ENCODE assay signal across 40 cellular contexts in the genomic region with DNA sequence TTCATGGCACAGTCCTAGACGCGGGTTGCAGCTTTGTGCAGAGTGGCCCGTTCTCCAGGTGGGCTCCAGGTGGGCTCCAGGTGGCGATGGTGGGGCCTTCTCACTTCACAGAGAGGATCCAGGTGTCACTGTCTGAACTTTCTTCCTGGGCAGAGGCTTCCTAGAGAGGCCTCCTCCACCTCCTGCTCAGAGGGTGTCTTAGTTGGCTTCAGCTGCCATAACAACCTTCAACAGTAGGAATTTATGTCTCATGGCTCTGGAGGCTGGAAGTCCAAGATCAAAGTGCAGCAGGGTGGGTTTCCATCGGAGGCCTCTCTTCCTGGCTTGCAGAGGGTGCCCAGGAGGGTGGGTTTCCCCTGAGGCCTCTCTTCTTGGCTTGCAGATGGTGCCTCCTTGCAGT.
"Had no signal": no experiment of that assay in that cellular context is flagged by ENCODE, and none has a peak within 500 bp of the region (broad histone marks: within the 10 kb centered on the region; RNA-seq: fewer than 3 reads in every experiment).

No MANE protein-coding gene starts in this region.

- DNase-seq: activated effector memory CD4-positive, alpha-beta T cell treated with anti-CD3 and anti-CD28 coated beads, Interleukin-2, amount 50 U/mL, for 16 hours; activated effector memory CD4-positive, alpha-beta T cell treated with Interleukin-2 at 50 U/mL for 16 hours; activated gamma-delta T cell; activated gamma-delta T cell treated with Interleukin-2 at 50 U/mL for 16 hours; activated naive CD4-positive, alpha-beta T cell; activated naive CD4-positive, alpha-beta T cell treated with anti-CD3 and anti-CD28 coated beads for 36 hours; activated naive CD4-positive, alpha-beta T cell treated with anti-CD3 and anti-CD28 coated beads, Interleukin-2, amount 10 ng/mL, durations not matched to agents 7 days and 5 days; activated naive CD4-positive, alpha-beta T cell treated with anti-CD3 and anti-CD28 coated beads, Interleukin-2, amount 50 U/mL, for 16 hours; activated naive CD4-positive, alpha-beta T cell treated with Interleukin-2 at 50 U/mL for 16 hours; activated naive CD8-positive, alpha-beta T cell treated with anti-CD3 and anti-CD28 coated beads for 36 hours; activated naive CD8-positive, alpha-beta T cell treated with anti-CD3 and anti-CD28 coated beads, Interleukin-2, amount 10 ng/mL, durations not matched to agents 7 days and 5 days; activated naive CD8-positive, alpha-beta T cell treated with anti-CD3 and anti-CD28 coated beads, Interleukin-2, amount 50 U/mL, for 24 hours; activated T-cell treated with anti-CD3 and anti-CD28 coated beads for 4 hours; activated T-cell treated with anti-CD3 and anti-CD28 coated beads, Interleukin-2, amount 50 U/mL, for 1 hour; activated T-cell treated with anti-CD3 and anti-CD28 coated beads, Interleukin-2, amount 50 U/mL, for 24 hours; activated T-cell treated with anti-CD3 and anti-CD28 coated beads, Interleukin-2, amount 50 U/mL, for 4 hours; activated T-cell treated with anti-CD3 and anti-CD28 coated beads, Interleukin-2, amount 50 U/mL, for 48 hours; activated T-cell treated with anti-CD3 and anti-CD28 coated beads, Interleukin-2, amount 50 U/mL, for 72 hours; adrenal gland; amniotic stem cell; amygdala; anterior cingulate cortex; aorta; body of pancreas; caudate nucleus; central memory CD4-positive, alpha-beta T cell; cerebellar nuclear complex had no signal

- H3K27ac Mint-ChIP-seq: activated naive CD4-positive, alpha-beta T cell treated with anti-CD3 and anti-CD28 coated beads for 36 hours; activated naive CD4-positive, alpha-beta T cell treated with anti-CD3 and anti-CD28 coated beads, Interleukin-2, amount 10 ng/mL, durations not matched to agents 7 days and 5 days; activated naive CD4-positive, alpha-beta T cell treated with anti-CD3 and anti-CD28 coated beads, Interleukin-2, amount 50 U/mL, for 24 hours; activated naive CD8-positive, alpha-beta T cell; activated naive CD8-positive, alpha-beta T cell treated with anti-CD3 and anti-CD28 coated beads for 36 hours; activated naive CD8-positive, alpha-beta T cell treated with anti-CD3 and anti-CD28 coated beads, Interleukin-2, amount 10 ng/mL, durations not matched to agents 7 days and 5 days; activated naive CD8-positive, alpha-beta T cell treated with anti-CD3 and anti-CD28 coated beads, Interleukin-2, amount 50 U/mL, for 24 hours; activated T-cell treated with anti-CD3 and anti-CD28 coated beads, Interleukin-2, amount 50 U/mL, for 24 hours; activated T-cell treated with anti-CD3 and anti-CD28 coated beads, Interleukin-2, amount 50 U/mL, for 72 hours; activated T-helper 1 cell treated with anti-CD3 and anti-CD28 coated beads, Interleukin-12 subunit alpha, Interleukin-12 subunit beta, Interleukin-2, Interleukin-4 antibody, amounts not matched to agents 30 ng/mL and 10 ng/mL and 1 ng/mL, durations not matched to agents 14 hours and 24 hours and 36 hours; activated T-helper 17 cell treated with anti-CD3 and anti-CD28 coated beads, Interleukin-2, amount 50 U/mL, for 72 hours; activated T-helper 2 cell treated with anti-CD3 and anti-CD28 coated beads, Interferon-gamma antibody, Interleukin-2, Interleukin-4, amounts not matched to agents 10 μg/mL and 5 μg/mL and 100 μg/mL, durations not matched to agents 14 hours and 24 hours and 36 hours; brain had no signal

- H3K9me3 Mint-ChIP-seq: activated naive CD4-positive, alpha-beta T cell treated with anti-CD3 and anti-CD28 coated beads for 36 hours; activated naive CD4-positive, alpha-beta T cell treated with anti-CD3 and anti-CD28 coated beads, Interleukin-2, amount 50 U/mL, for 24 hours; activated T-cell treated with anti-CD3 and anti-CD28 coated beads, Interleukin-2, amount 50 U/mL, for 24 hours; activated T-cell treated with anti-CD3 and anti-CD28 coated beads, Interleukin-2, amount 50 U/mL, for 4 hours; central memory CD8-positive, alpha-beta T cell had no signal

- H3K36me3 Mint-ChIP-seq: activated naive CD4-positive, alpha-beta T cell treated with anti-CD3 and anti-CD28 coated beads, Interleukin-2, amount 10 ng/mL, durations not matched to agents 7 days and 5 days; activated naive CD4-positive, alpha-beta T cell treated with anti-CD3 and anti-CD28 coated beads, Interleukin-2, amount 50 U/mL, for 72 hours; activated naive CD8-positive, alpha-beta T cell treated with anti-CD3 and anti-CD28 coated beads, Interleukin-2, amount 10 ng/mL, durations not matched to agents 7 days and 5 days had no signal

- H3K9me3 ChIP-seq: adrenal gland, ascending aorta had no signal

- H3K36me3 ChIP-seq: adrenal gland, ascending aorta, breast epithelium, cardiac muscle cell had no signal

- H3K4me3 Mint-ChIP-seq: activated naive CD4-positive, alpha-beta T cell treated with anti-CD3 and anti-CD28 coated beads for 36 hours; activated naive CD4-positive, alpha-beta T cell treated with anti-CD3 and anti-CD28 coated beads, Interleukin-2, amount 10 ng/mL, durations not matched to agents 7 days and 5 days; activated naive CD4-positive, alpha-beta T cell treated with anti-CD3 and anti-CD28 coated beads, Interleukin-2, amount 50 U/mL, for 24 hours; activated naive CD8-positive, alpha-beta T cell; activated naive CD8-positive, alpha-beta T cell treated with anti-CD3 and anti-CD28 coated beads for 36 hours; activated naive CD8-positive, alpha-beta T cell treated with anti-CD3 and anti-CD28 coated beads, Interleukin-2, amount 10 ng/mL, durations not matched to agents 7 days and 5 days; activated naive CD8-positive, alpha-beta T cell treated with anti-CD3 and anti-CD28 coated beads, Interleukin-2, amount 50 U/mL, for 24 hours; activated T-cell treated with anti-CD3 and anti-CD28 coated beads, Interleukin-2, amount 50 U/mL, for 24 hours; activated T-cell treated with anti-CD3 and anti-CD28 coated beads, Interleukin-2, amount 50 U/mL, for 4 hours; activated T-cell treated with anti-CD3 and anti-CD28 coated beads, Interleukin-2, amount 50 U/mL, for 72 hours; activated T-helper 1 cell treated with anti-CD3 and anti-CD28 coated beads, Interleukin-12 subunit alpha, Interleukin-12 subunit beta, Interleukin-2, Interleukin-4 antibody, amounts not matched to agents 30 ng/mL and 10 ng/mL and 1 ng/mL, durations not matched to agents 14 hours and 24 hours and 36 hours; activated T-helper 17 cell treated with anti-CD3 and anti-CD28 coated beads, Interleukin-2, amount 50 U/mL, for 72 hours; brain; central memory CD8-positive, alpha-beta T cell had no signal

- FAIRE-seq: astrocyte, bronchial epithelial cell had no signal

- H3K27me3 Mint-ChIP-seq: activated naive CD4-positive, alpha-beta T cell treated with anti-CD3 and anti-CD28 coated beads, Interleukin-2, amount 10 ng/mL, durations not matched to agents 7 days and 5 days; activated naive CD4-positive, alpha-beta T cell treated with anti-CD3 and anti-CD28 coated beads, Interleukin-2, amount 50 U/mL, for 24 hours; activated naive CD8-positive, alpha-beta T cell; activated naive CD8-positive, alpha-beta T cell treated with anti-CD3 and anti-CD28 coated beads for 36 hours; activated naive CD8-positive, alpha-beta T cell treated with anti-CD3 and anti-CD28 coated beads, Interleukin-2, amount 50 U/mL, for 24 hours; activated T-cell treated with anti-CD3 and anti-CD28 coated beads, Interleukin-2, amount 50 U/mL, for 24 hours; activated T-helper 17 cell treated with anti-CD3 and anti-CD28 coated beads, Interleukin-2, amount 50 U/mL, for 72 hours had no signal

- H3K4me3 ChIP-seq: adrenal gland, ascending aorta, body of pancreas, breast epithelium, cardiac muscle cell had no signal

- H3K27ac ChIP-seq: adrenal gland, ascending aorta, body of pancreas, breast epithelium, cardiac muscle cell had no signal

- H3K27me3 ChIP-seq: adrenal gland, ascending aorta, body of pancreas, breast epithelium, cardiac muscle cell had no signal

- H3K4me1 ChIP-seq: adrenal gland, ascending aorta, body of pancreas, breast epithelium had no signal

- H3K4me1 Mint-ChIP-seq: activated naive CD4-positive, alpha-beta T cell treated with anti-CD3 and anti-CD28 coated beads, Interleukin-2, amount 10 ng/mL, durations not matched to agents 7 days and 5 days; activated naive CD4-positive, alpha-beta T cell treated with anti-CD3 and anti-CD28 coated beads, Interleukin-2, amount 50 U/mL, for 24 hours; activated naive CD8-positive, alpha-beta T cell treated with anti-CD3 and anti-CD28 coated beads for 36 hours; activated naive CD8-positive, alpha-beta T cell treated with anti-CD3 and anti-CD28 coated beads, Interleukin-2, amount 10 ng/mL, durations not matched to agents 7 days and 5 days; activated naive CD8-positive, alpha-beta T cell treated with anti-CD3 and anti-CD28 coated beads, Interleukin-2, amount 50 U/mL, for 24 hours; activated T-helper 17 cell treated with anti-CD3 and anti-CD28 coated beads, Interleukin-2, amount 50 U/mL, for 72 hours; central memory CD8-positive, alpha-beta T cell had no signal
